ENCODE assay signal across 2 cellular contexts in genomic region chr2:126399001-126399400, GRCh38.
TF ChIP-seq lines count a peak whose summit lies in the region.

No MANE protein-coding gene starts in this region.

TF ChIP-seq in HepG2, 621 proteins besides CTCF, POLR2A, EP300 and RAD21 (continues in another document):
- no peak for TF ChIP-seq THAP7 (CRISPR knock-in tag; IDR thresholded peaks at IDR 0.05)
- no peak for TF ChIP-seq ZNF768 (CRISPR knock-in tag; IDR thresholded peaks at IDR 0.05)
- TF ChIP-seq SMC3 (IDR thresholded peaks at IDR 0.05; ENCODE audit: low read length): no peak
- TF ChIP-seq ZNF549 (CRISPR knock-in tag; IDR thresholded peaks at IDR 0.05): no peak
- TF ChIP-seq ATRX (CRISPR knock-in tag; IDR thresholded peaks at IDR 0.05; ENCODE audit: borderline replicate concordance): no peak
- TF ChIP-seq ZNF605 (CRISPR knock-in tag; IDR thresholded peaks at IDR 0.05): no peak
- no peak for TF ChIP-seq POGK (CRISPR knock-in tag; conservative IDR thresholded peaks at IDR 0.05)
- no peak for TF ChIP-seq PHB2 (IDR thresholded peaks at IDR 0.05; ENCODE audit: partially characterized antibody)
- no peak for TF ChIP-seq ATF3 (CRISPR knock-in tag; IDR thresholded peaks at IDR 0.05)
- no peak for TF ChIP-seq JDP2 (CRISPR knock-in tag; IDR thresholded peaks at IDR 0.05; ENCODE audit: borderline replicate concordance)
- no peak for TF ChIP-seq ZNF749 (CRISPR knock-in tag; IDR thresholded peaks at IDR 0.05; ENCODE audit: borderline replicate concordance)
- no peak for TF ChIP-seq SIN3B (IDR thresholded peaks at IDR 0.05; ENCODE audit: low read length)
- no peak for TF ChIP-seq ZSCAN25 (CRISPR knock-in tag; IDR thresholded peaks at IDR 0.05)
- no peak for TF ChIP-seq ZNF18 (CRISPR knock-in tag; IDR thresholded peaks at IDR 0.05; ENCODE audit: insufficient replicate concordance)
- no peak for TF ChIP-seq PBX3 (CRISPR knock-in tag; IDR thresholded peaks at IDR 0.05; ENCODE audit: borderline replicate concordance)
- no peak for TF ChIP-seq CEBPZ (IDR thresholded peaks at IDR 0.05; ENCODE audit: low read length)
- TF ChIP-seq ARNT (IDR thresholded peaks at IDR 0.05): no peak
- TF ChIP-seq NR3C1 (CRISPR knock-in tag; IDR thresholded peaks at IDR 0.05): no peak
- no peak for TF ChIP-seq SP140L (CRISPR knock-in tag; IDR thresholded peaks at IDR 0.05; ENCODE audit: borderline replicate concordance)

TF ChIP-seq in K562, 482 proteins besides CTCF, POLR2A, EP300 and RAD21 (continued from another document):
- no peak for TF ChIP-seq E2F1 (CRISPR knock-in tag; IDR thresholded peaks at IDR 0.05)
- TF ChIP-seq CEBPB (tag; IDR thresholded peaks at IDR 0.05): no peak
